21 cellular contexts compared by ENCODE assay signal in the genomic region with DNA sequence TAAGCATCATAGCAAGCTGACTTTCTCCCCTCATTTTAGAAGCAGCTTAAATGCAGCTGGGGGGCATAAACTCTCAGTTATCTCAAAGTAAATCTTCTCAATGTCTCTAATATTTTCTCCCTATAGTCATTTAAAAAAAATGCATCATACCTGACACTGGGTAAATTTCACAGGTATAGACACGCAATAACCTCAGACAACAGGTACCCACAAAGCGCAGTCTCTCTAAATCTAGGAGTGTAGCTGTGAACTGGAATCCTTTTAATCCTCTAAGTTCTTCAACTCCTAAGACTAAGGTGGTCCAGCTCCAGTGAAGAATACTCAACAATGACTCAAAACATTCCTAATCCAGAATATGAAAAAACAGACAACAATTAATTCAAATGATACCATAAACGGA.
"Had no signal": no experiment of that assay in that cellular context is flagged by ENCODE, and none has a peak within 500 bp of the region (broad histone marks: within the 10 kb centered on the region; RNA-seq: fewer than 3 reads in every experiment).

No MANE protein-coding gene starts in this region.

- DNase-seq: activated CD4-positive, alpha-beta memory T cell treated with anti-CD3 and anti-CD28 coated beads, Interleukin-2, amount 10 ng/mL, durations not matched to agents 7 days and 5 days; activated gamma-delta T cell treated with Interleukin-2 at 50 U/mL for 16 hours; activated naive CD8-positive, alpha-beta T cell treated with anti-CD3 and anti-CD28 coated beads, Interleukin-2, amount 10 ng/mL, durations not matched to agents 7 days and 5 days; amniotic stem cell; cerebellar nuclear complex; foreskin melanocyte; glutamatergic neuron; immature natural killer cell; kidney glomerular epithelial cell; left ventricle myocardium inferior; midbrain; pancreas; right cardiac atrium; stimulated activated CD4-positive, alpha-beta T cell treated with anti-CD3 and anti-CD28 coated beads, Interleukin-12 subunit alpha, Interleukin-12 subunit beta, amount 100 ng/mL, for 4 hours; stimulated activated CD4-positive, alpha-beta T cell treated with anti-CD3 and anti-CD28 coated beads, Interleukin-4, amount 100 ng/mL, for 4 hours; T-helper 9 cell; transverse colon had no signal

- H3K27ac Mint-ChIP-seq: activated CD4-positive, alpha-beta memory T cell treated with anti-CD3 and anti-CD28 coated beads, Interleukin-2, amount 10 ng/mL, durations not matched to agents 7 days and 5 days; activated naive CD8-positive, alpha-beta T cell treated with anti-CD3 and anti-CD28 coated beads, Interleukin-2, amount 10 ng/mL, durations not matched to agents 7 days and 5 days; activated T-helper 1 cell treated with anti-CD3 and anti-CD28 coated beads, Interleukin-12 subunit alpha, Interleukin-12 subunit beta, Interleukin-2, Interleukin-4 antibody, amounts not matched to agents 30 ng/mL and 10 ng/mL and 1 ng/mL, durations not matched to agents 14 hours and 24 hours and 36 hours had no signal

- H2AFZ ChIP-seq: hepatocyte had no signal

- ATAC-seq: natural killer cell treated with Interleukin-12 subunit alpha and Interleukin-12 subunit beta and Interleukin-15 and Interleukin-18, amount 100 ng/mL, for 72 hours; pancreas; right cardiac atrium had no signal

- H3K4me3 ChIP-seq: coronary artery, hepatocyte, left ventricle myocardium inferior, pancreas, transverse colon had no signal

- H3K4me1 ChIP-seq: left ventricle myocardium inferior, pancreas, transverse colon had no signal

- H3K4me2 ChIP-seq: hepatocyte had no signal

- H3K9me3 ChIP-seq: left ventricle myocardium inferior, pancreas, transverse colon had no signal

- H3K27me3 Mint-ChIP-seq: activated CD4-positive, alpha-beta memory T cell treated with anti-CD3 and anti-CD28 coated beads, Interleukin-2, amount 10 ng/mL, durations not matched to agents 7 days and 5 days; activated naive CD8-positive, alpha-beta T cell treated with anti-CD3 and anti-CD28 coated beads, Interleukin-2, amount 10 ng/mL, durations not matched to agents 7 days and 5 days; natural killer cell treated with Interleukin-12 subunit alpha and Interleukin-12 subunit beta and Interleukin-15 and Interleukin-18, amount 100 ng/mL, for 72 hours had no signal

- H3K27ac ChIP-seq: coronary artery, hepatocyte, left ventricle myocardium inferior, pancreas, transverse colon had no signal

- H3K79me2 ChIP-seq: hepatocyte had no signal

- H3K9me3 Mint-ChIP-seq: activated CD4-positive, alpha-beta memory T cell treated with anti-CD3 and anti-CD28 coated beads, Interleukin-2, amount 10 ng/mL, durations not matched to agents 7 days and 5 days; activated T-helper 1 cell treated with anti-CD3 and anti-CD28 coated beads, Interleukin-12 subunit alpha, Interleukin-12 subunit beta, Interleukin-2, Interleukin-4 antibody, amounts not matched to agents 30 ng/mL and 10 ng/mL and 1 ng/mL, durations not matched to agents 14 hours and 24 hours and 36 hours; immature natural killer cell; natural killer cell treated with Interleukin-12 subunit alpha and Interleukin-12 subunit beta and Interleukin-15 and Interleukin-18, amount 100 ng/mL, for 72 hours had no signal

- H3K27me3 ChIP-seq: hepatocyte, pancreas, transverse colon had no signal

- H3K4me3 Mint-ChIP-seq: activated CD4-positive, alpha-beta memory T cell treated with anti-CD3 and anti-CD28 coated beads, Interleukin-2, amount 10 ng/mL, durations not matched to agents 7 days and 5 days; activated naive CD8-positive, alpha-beta T cell treated with anti-CD3 and anti-CD28 coated beads, Interleukin-2, amount 10 ng/mL, durations not matched to agents 7 days and 5 days; activated T-helper 1 cell treated with anti-CD3 and anti-CD28 coated beads, Interleukin-12 subunit alpha, Interleukin-12 subunit beta, Interleukin-2, Interleukin-4 antibody, amounts not matched to agents 30 ng/mL and 10 ng/mL and 1 ng/mL, durations not matched to agents 14 hours and 24 hours and 36 hours; immature natural killer cell; natural killer cell treated with Interleukin-12 subunit alpha and Interleukin-12 subunit beta and Interleukin-15 and Interleukin-18, amount 100 ng/mL, for 72 hours had no signal
